ENCODE assay signal across 1 cellular context in genomic region chr6:7431594-7432390, GRCh38.
TF ChIP-seq lines count a peak whose summit lies in the region.

No MANE protein-coding gene starts in this region.

TF ChIP-seq in HepG2, 621 proteins besides CTCF, POLR2A, EP300 and RAD21 (continued from another document and continues in another):
- no peak for TF ChIP-seq ZNF18 (CRISPR knock-in tag; IDR thresholded peaks at IDR 0.05; ENCODE audit: insufficient replicate concordance)
- TF ChIP-seq MATR3 (CRISPR knock-in tag; IDR thresholded peaks at IDR 0.05): no peak
- TF ChIP-seq PTBP1 (IDR thresholded peaks at IDR 0.05; ENCODE audit: low read depth, low read length, poor library complexity, severe bottlenecking): no peak
- no peak for TF ChIP-seq ZNF850 (CRISPR knock-in tag; conservative IDR thresholded peaks at IDR 0.05)
- no peak for TF ChIP-seq NR2F2 (IDR thresholded peaks at IDR 0.05; ENCODE audit: borderline replicate concordance, low read depth)
- TF ChIP-seq PAX8 (CRISPR knock-in tag; IDR thresholded peaks at IDR 0.05; ENCODE audit: borderline replicate concordance): no peak; the same call in 1 of the 2 replicates
- no peak for TF ChIP-seq TBP (CRISPR knock-in tag; IDR thresholded peaks at IDR 0.05)
- peak; percentile 33; the same call in 1 of the 2 replicates for TF ChIP-seq ZSCAN25 (CRISPR knock-in tag; IDR thresholded peaks at IDR 0.05)
- peak; percentile 55; the same call in 1 of the 2 replicates for TF ChIP-seq ZNF709 (CRISPR knock-in tag; IDR thresholded peaks at IDR 0.05)
- TF ChIP-seq NCOA2 (CRISPR knock-in tag; IDR thresholded peaks at IDR 0.05): no peak
- TF ChIP-seq SKIL (CRISPR knock-in tag; IDR thresholded peaks at IDR 0.05; ENCODE audit: borderline replicate concordance): no peak
- TF ChIP-seq GABPB1 (CRISPR knock-in tag; IDR thresholded peaks at IDR 0.05): peak; percentile 45; the same call in 1 of the 2 replicates
- peak; percentile 58; the same call in 1 of the 2 replicates for TF ChIP-seq UBTF (CRISPR knock-in tag; IDR thresholded peaks at IDR 0.05)
- no peak for TF ChIP-seq ELK4 (CRISPR knock-in tag; IDR thresholded peaks at IDR 0.05; ENCODE audit: borderline replicate concordance)
- peak; percentile 24; the same call in 1 of the 2 replicates for TF ChIP-seq SP4 (CRISPR knock-in tag; IDR thresholded peaks at IDR 0.05)
- TF ChIP-seq MIER2 (CRISPR knock-in tag; IDR thresholded peaks at IDR 0.05): no peak
- TF ChIP-seq HDAC2 (CRISPR knock-in tag; IDR thresholded peaks at IDR 0.05): peak; percentile 17; the same call in 1 of the 2 replicates
- 0 out of 2 replicates have a peak, but pooled peaks have one; percentile 22 for TF ChIP-seq SNAPC2 (CRISPR knock-in tag; IDR thresholded peaks at IDR 0.05)
- no peak for TF ChIP-seq KAT8 (CRISPR knock-in tag; IDR thresholded peaks at IDR 0.05)
- peak; percentile 36; the same call in 1 of the 2 replicates for TF ChIP-seq ZNF782 (CRISPR knock-in tag; IDR thresholded peaks at IDR 0.05; ENCODE audit: borderline replicate concordance)
- TF ChIP-seq ZNF574 (CRISPR knock-in tag; IDR thresholded peaks at IDR 0.05): peak; percentile 34
- TF ChIP-seq ESRRA (CRISPR knock-in tag; IDR thresholded peaks at IDR 0.05; ENCODE audit: low read depth): no peak; the same call in 1 of the 2 replicates
- no peak for TF ChIP-seq ZNF232 (CRISPR knock-in tag; IDR thresholded peaks at IDR 0.05; ENCODE audit: borderline replicate concordance)
- no peak for TF ChIP-seq SUZ12 (IDR thresholded peaks at IDR 0.05; ENCODE audit: low read depth, low read length)
- TF ChIP-seq CC2D1A (CRISPR knock-in tag; IDR thresholded peaks at IDR 0.05): no peak
- TF ChIP-seq ZNF576 (CRISPR knock-in tag; IDR thresholded peaks at IDR 0.05): 0 out of 2 replicates have a peak, but pooled peaks have one; percentile 32
- no peak for TF ChIP-seq ZNF263 (CRISPR knock-in tag; IDR thresholded peaks at IDR 0.05)
- no peak for TF ChIP-seq JARID2 (CRISPR knock-in tag; IDR thresholded peaks at IDR 0.05; ENCODE audit: insufficient replicate concordance)
- peak; percentile 23; the same call in 1 of the 2 replicates for TF ChIP-seq STAG1 (CRISPR knock-in tag; IDR thresholded peaks at IDR 0.05)
- TF ChIP-seq ARNT (IDR thresholded peaks at IDR 0.05): no peak
- TF ChIP-seq ZEB1 (IDR thresholded peaks at IDR 0.05; ENCODE audit: insufficient replicate concordance, low read depth): peak; percentile 80
- 0 out of 2 replicates have a peak, but pooled peaks have one; percentile 5 for TF ChIP-seq ARID5B (CRISPR knock-in tag; IDR thresholded peaks at IDR 0.05)
- no peak for TF ChIP-seq ELF1 (CRISPR knock-in tag; IDR thresholded peaks at IDR 0.05)
- TF ChIP-seq MNT (IDR thresholded peaks at IDR 0.05): no peak
- TF ChIP-seq ZNF432 (CRISPR knock-in tag; IDR thresholded peaks at IDR 0.05; ENCODE audit: borderline replicate concordance): no peak
- no peak for TF ChIP-seq ISX (CRISPR knock-in tag; conservative IDR thresholded peaks at IDR 0.05)
- TF ChIP-seq ZNF337 (CRISPR knock-in tag; IDR thresholded peaks at IDR 0.05; ENCODE audit: borderline replicate concordance, low read depth): no peak
- TF ChIP-seq NR0B2 (CRISPR knock-in tag; IDR thresholded peaks at IDR 0.05): 0 out of 2 replicates have a peak, but pooled peaks have one; percentile 53
- peak; percentile 76; the same call in 1 of the 2 replicates for TF ChIP-seq ZNF790 (CRISPR knock-in tag; IDR thresholded peaks at IDR 0.05; ENCODE audit: borderline replicate concordance)
